Comparison of ENCODE assay signal across 8 cellular contexts in genomic region chr7:29102554-29103151, GRCh38. TPM values are rescaled to one million over a fixed set of nuclear protein-coding genes. Genes with fewer than 3 reads are reported as not detected.
DNase-seq lines count a peak whose midpoint lies in the region; ATAC-seq and TF ChIP-seq lines count a peak whose summit lies in the region.

No MANE protein-coding gene starts in this region.

- DNase-seq in AG08395 (ENCODE audit: low spot score) (peak; percentile 49), NCI-H2107 treated with DMSO at 0.1 percent for 48 hours (lab: John Stamatoyannopoulos, UW; ENCODE audit: unreplicated experiment) (peak; percentile 54), foreskin keratinocyte (no peak), nucleus accumbens (lab: John Stamatoyannopoulos, UW) (peak in 37 of 56 donors; percentile 2 to 78 (median 30)), NCI-H2171 treated with DMSO at 0.1 percent for 48 hours (lab: John Stamatoyannopoulos, UW) (no peak)
- peak; percentile 64 for DNase-seq in activated CD8-positive, alpha-beta memory T cell treated with anti-CD3 and anti-CD28 coated beads for 24 hours

- no peaks in the 10 kb centered on the region for H3K4me1 ChIP-seq in foreskin keratinocyte

- TF ChIP-seq CTCF in GM12873 (IDR thresholded peaks at IDR 0.05; ENCODE audit: insufficient read depth, low read depth, low read length, missing control alignments) = peak; percentile 62
- TF ChIP-seq CTCF in foreskin keratinocyte (conservative IDR thresholded peaks at IDR 0.05) = peak; percentile 64

- no peak overlapping the region for H3K27ac ChIP-seq in foreskin keratinocyte

- H3K27me3 ChIP-seq in foreskin keratinocyte = no peaks in the 10 kb centered on the region

- ATAC-seq in foreskin keratinocyte (peak; percentile 28), HG03159 (IDR thresholded peaks at IDR 0.05; ENCODE audit: unreplicated experiment) (no peak)

RNA-seq across cellular contexts. Expression of gene CPVL, which starts 43.7 kb away (rescaled TPM):
- 1.5 and 3.2 TPM in 2 replicates for total RNA-seq in foreskin keratinocyte
- polyA plus RNA-seq in foreskin keratinocyte = 0.97 and 3.2 TPM in 2 replicates

Comparison
In these comparisons a context has a peak if more than half of its experiments do, and no peak if none do; other contexts are left out.
1. DNase-seq: peak in AG08395 (single experiment), NCI-H2107 treated with DMSO at 0.1 percent for 48 hours (single experiment), activated CD8-positive, alpha-beta memory T cell treated with anti-CD3 and anti-CD28 coated beads for 24 hours (single experiment) and nucleus accumbens (37 of 56); none in foreskin keratinocyte (0 of 2) and NCI-H2171 treated with DMSO at 0.1 percent for 48 hours (single experiment).